ENCODE assay signal across 11 cellular contexts in the genomic region with DNA sequence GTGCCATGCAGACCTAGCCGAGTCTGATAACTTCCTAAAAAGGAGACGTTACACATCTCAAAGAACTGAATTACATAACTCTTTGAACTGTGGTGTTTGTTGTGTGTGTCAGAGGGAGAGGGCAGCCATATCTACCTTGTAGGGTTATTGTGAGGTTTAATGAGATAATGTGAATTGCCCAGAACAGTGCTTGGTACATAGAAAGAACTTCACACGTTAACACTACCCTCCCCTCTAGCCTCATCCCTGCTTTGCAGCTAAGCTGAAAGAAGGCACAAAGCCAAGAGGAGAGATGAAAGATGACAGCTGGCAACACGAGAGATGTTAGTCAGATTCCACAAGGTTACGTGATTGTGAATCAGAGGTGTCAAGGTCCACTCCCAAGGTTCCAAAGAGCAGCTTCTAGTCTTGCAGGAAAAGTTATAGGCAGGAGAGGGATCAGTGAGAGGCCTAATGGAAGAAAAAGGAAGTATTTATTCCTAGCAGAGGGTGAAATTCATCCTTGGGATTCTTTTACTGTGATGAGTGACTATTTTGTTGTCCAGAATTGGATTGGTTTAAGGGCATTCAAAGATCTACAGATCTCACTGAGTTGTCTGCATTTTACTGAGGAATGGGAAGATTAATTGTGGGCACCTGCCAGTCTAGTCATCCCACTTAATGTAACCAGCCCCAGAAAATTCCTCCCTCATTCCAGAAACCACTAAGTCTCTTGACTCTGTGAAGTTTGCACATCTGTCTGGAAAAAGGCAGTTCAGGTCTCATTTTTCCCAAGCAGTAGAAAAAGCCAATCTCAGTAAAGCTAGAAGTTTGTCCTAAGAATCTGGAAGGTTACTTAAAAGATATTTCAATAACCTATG. TPM values are rescaled to one million over a fixed set of nuclear protein-coding genes. Genes with fewer than 3 reads are reported as not detected.
DNase-seq lines count a peak whose midpoint lies in the region; ATAC-seq, FAIRE-seq and TF ChIP-seq lines count a peak whose summit lies in the region.
"Had no signal": no experiment of that assay in that cellular context is flagged by ENCODE, and none has a peak within 500 bp of the region (broad histone marks: within the 10 kb centered on the region; RNA-seq: fewer than 3 reads in every experiment).

No MANE protein-coding gene starts in this region.

- WGBS in right cardiac atrium, result 48% methylated on average over 5 of the region's 5 CpGs
- 31 to 36% methylated on average over 4 to 5 of the region's 5 CpGs for WGBS in gastroesophageal sphincter (ENCODE audit: low coverage in 1 of 2), 2 donors

- peak overlapping the region; percentile 78 to 86 for H3K27ac Mint-ChIP-seq in T-cell

- TF ChIP-seq EP300 in gastroesophageal sphincter (IDR thresholded peaks at IDR 0.05), result no peak

- peaks cover 2 to 7% (median 3%) of the 10 kb centered on the region in 3 donors for H3K9me3 Mint-ChIP-seq in T-cell

- peak overlapping the region in 1 of 3 donors; percentile 48 for H3K4me3 Mint-ChIP-seq in T-cell

- H3K27me3 Mint-ChIP-seq in T-cell, result no peaks in the 10 kb centered on the region

- H3K4me3 ChIP-seq in right cardiac atrium (ENCODE audit: low read length) (no peak overlapping the region), gastroesophageal sphincter (no peak overlapping the region)

- POLR2A ChIA-PET in T-cell (lab: Charles Lee), result interaction anchor here in 1 of 2 donors (0.6 to 2.6 kb wide), 2 partner anchors 32 to 41 kb away, joined by 3 to 13 read pairs; no protein-coding TSS in a partner anchor

- peak; percentile 14 for DNase-seq in stimulated activated CD4-positive, alpha-beta T cell treated with anti-CD3 and anti-CD28 coated beads, Interleukin-4, amount 100 ng/mL, for 24 hours
- DNase-seq in stimulated activated CD4-positive, alpha-beta T cell treated with anti-CD3 and anti-CD28 coated beads, Interleukin-12 subunit alpha, Interleukin-12 subunit beta, amount 100 ng/mL, for 4 hours, result no peak
- DNase-seq in T-cell (peak in 7 of 34 experiments; percentile 2 to 30 (median 9)), right cardiac atrium (no peak), urothelium cell line (ENCODE audit: low spot score) (no peak), RPMI8226 (no peak)
- DNase-seq: C1 segment of cervical spinal cord; NCI-H1417; stimulated activated CD8-positive, alpha-beta memory T cell treated with anti-CD3 and anti-CD28 coated beads, Interleukin-4, amount 100 ng/mL, for 48 hours had no signal

- TF ChIP-seq CTCF in gastroesophageal sphincter (IDR thresholded peaks at IDR 0.05), result no peak

- no peaks in the 10 kb centered on the region for H3K9me3 ChIP-seq in right cardiac atrium (ENCODE audit: control insufficient read depth, low read length)
- H3K9me3 ChIP-seq in gastroesophageal sphincter, result no peaks in the 10 kb centered on the region

- FAIRE-seq in urothelium cell line (lab: Jason Lieb, UNC), result peak; percentile 70

- no peaks in the 10 kb centered on the region for H3K27me3 ChIP-seq in right cardiac atrium (ENCODE audit: control insufficient read depth, insufficient read depth)
- H3K27me3 ChIP-seq in gastroesophageal sphincter, result no peaks in the 10 kb centered on the region

- no peak for TF ChIP-seq POLR2A in gastroesophageal sphincter (IDR thresholded peaks at IDR 0.05)

- ATAC-seq in T-cell (replicated peaks in 1 of 4) (peak in 3 of 4 experiments; percentile 28 to 65 (median 34)), right cardiac atrium (peak; percentile 91 to 94), GM19395 (IDR thresholded peaks at IDR 0.05; ENCODE audit: unreplicated experiment) (no peak), gastroesophageal sphincter (no peak)

- no peaks in the 10 kb centered on the region for H3K36me3 Mint-ChIP-seq in T-cell

- no peaks in the 10 kb centered on the region for H3K36me3 ChIP-seq in gastroesophageal sphincter

- CTCF ChIA-PET in T-cell (lab: Charles Lee), result interaction anchor here (0.7 to 3.4 kb wide), 4 partner anchors 10 to 90 kb away, joined by 3 to 60 read pairs (median 5); a partner anchor contains a TSS

- H3K4me1 Mint-ChIP-seq in T-cell, result peaks cover 78 to 91% (median 82%) of the 10 kb centered on the region in 3 donors

- H3K27ac ChIP-seq in right cardiac atrium (ENCODE audit: low read length) (peak overlapping the region; percentile 88), gastroesophageal sphincter (no peak overlapping the region)

- intact Hi-C loops in right cardiac atrium (cut with DNase I), result no loop called here

- peaks cover 4% of the 10 kb centered on the region for H3K4me1 ChIP-seq in right cardiac atrium (ENCODE audit: control insufficient read depth, insufficient read depth, low read length)
- no peaks in the 10 kb centered on the region for H3K4me1 ChIP-seq in gastroesophageal sphincter

RNA-seq across cellular contexts. Expression of a gene that starts 25.9 kb away (rescaled TPM):
- total RNA-seq in T-cell (100 to 1,000 TPM; 168 to 287 (median 179) TPM), right cardiac atrium (100 to 1,000 TPM; 204 to 319 (median 282) TPM), gastroesophageal sphincter (100 to 1,000 TPM; 109 to 245 (median 135) TPM)
- 88.2 TPM for polyA plus RNA-seq in right cardiac atrium

Comparison
In these comparisons a context has a peak if more than half of its experiments do, and no peak if none do; other contexts are left out.
1. ATAC-seq: peak in T-cell (3 of 4) and right cardiac atrium (2 of 2); none in GM19395 (single experiment) and gastroesophageal sphincter (single experiment).